ENCODE assay signal across 9 cellular contexts in genomic region chr17:59423137-59423703, GRCh38.
DNase-seq lines count a peak whose midpoint lies in the region; ATAC-seq and TF ChIP-seq lines count a peak whose summit lies in the region.
"Had no signal": no experiment of that assay in that cellular context is flagged by ENCODE, and none has a peak within 500 bp of the region (broad histone marks: within the 10 kb centered on the region; RNA-seq: fewer than 3 reads in every experiment).

No MANE protein-coding gene starts in this region.

- H2AFZ ChIP-seq in osteoblast (ENCODE audit: low read length), result peak overlapping the region; percentile 38

- no peak overlapping the region for H3K27ac ChIP-seq in SJCRH30
- peak overlapping the region; percentile 52 for H3K27ac ChIP-seq in osteoblast (ENCODE audit: low read depth, low read length)
- no peak overlapping the region for H3K27ac ChIP-seq in effector memory CD4-positive, alpha-beta T cell (ENCODE audit: insufficient read depth, low read length, poor library complexity, severe bottlenecking)

- ATAC-seq in HG02763 (IDR thresholded peaks at IDR 0.05; ENCODE audit: unreplicated experiment), result no peak
- ATAC-seq: T-helper 17 cell had no signal

- no peaks in the 10 kb centered on the region for H3K79me2 ChIP-seq in osteoblast (ENCODE audit: insufficient read depth, low read length)

- no peaks in the 10 kb centered on the region for H3K9me3 ChIP-seq in SJCRH30 (replicated peaks)
- H3K9me3 ChIP-seq in osteoblast (ENCODE audit: low read depth, low read length), result no peaks in the 10 kb centered on the region
- no peaks in the 10 kb centered on the region for H3K9me3 ChIP-seq in effector memory CD4-positive, alpha-beta T cell (ENCODE audit: control insufficient read depth, low read length)

- H3K4me3 ChIP-seq in SJCRH30 (no peak overlapping the region), fibroblast of mammary gland (ENCODE audit: control insufficient read depth, low read depth, low read length) (no peak overlapping the region), osteoblast (ENCODE audit: insufficient read depth, low read length) (peak overlapping the region; percentile 8)
- H3K4me3 ChIP-seq in effector memory CD4-positive, alpha-beta T cell (ENCODE audit: insufficient read depth, low read depth, low read length, poor library complexity, severe bottlenecking), result no peak overlapping the region

- DNase-seq in COLO829 (ENCODE audit: low spot score) (peak; percentile 28), SJCRH30 (peak; percentile 6 to 18), fibroblast of mammary gland (ENCODE audit: low read depth) (peak; percentile 96), osteoblast (ENCODE audit: insufficient read length, low spot score, missing footprints) (peak; percentile 90), SKM-1 (lab: John Stamatoyannopoulos, UW; ENCODE audit: unreplicated experiment) (no peak)
- no peak for DNase-seq in effector memory CD4-positive, alpha-beta T cell
- DNase-seq in activated CD4-positive, alpha-beta T cell treated with anti-CD3 and anti-CD28 coated beads for 4 hours, result no peak
- DNase-seq: T-helper 17 cell had no signal

- H3K36me3 ChIP-seq in SJCRH30 (no peaks in the 10 kb centered on the region), osteoblast (ENCODE audit: insufficient read depth, low read length) (no peaks in the 10 kb centered on the region)
- H3K36me3 ChIP-seq in effector memory CD4-positive, alpha-beta T cell (ENCODE audit: control insufficient read depth, insufficient read depth, low read length), result no peaks in the 10 kb centered on the region

- H3K4me1 ChIP-seq in SJCRH30 (no peaks in the 10 kb centered on the region), osteoblast (ENCODE audit: insufficient read depth, low read length) (peaks cover 52% of the 10 kb centered on the region)
- no peaks in the 10 kb centered on the region for H3K4me1 ChIP-seq in effector memory CD4-positive, alpha-beta T cell (ENCODE audit: control insufficient read depth, insufficient read depth, low read length, poor library complexity, severe bottlenecking)

- H3K27me3 ChIP-seq in SJCRH30, result no peaks in the 10 kb centered on the region
- H3K27me3 ChIP-seq in osteoblast (ENCODE audit: insufficient read depth, low read length), result no peaks in the 10 kb centered on the region
- no peaks in the 10 kb centered on the region for H3K27me3 ChIP-seq in effector memory CD4-positive, alpha-beta T cell (replicated peaks; ENCODE audit: control insufficient read depth, insufficient read depth, low read length, poor library complexity, severe bottlenecking)

- H3K4me2 ChIP-seq in osteoblast (ENCODE audit: insufficient read depth, low read length), result peak overlapping the region; percentile 16

- no peaks in the 10 kb centered on the region for H4K20me1 ChIP-seq in osteoblast (ENCODE audit: insufficient read depth, low read length)

- TF ChIP-seq CTCF in fibroblast of mammary gland (conservative IDR thresholded peaks at IDR 0.05; ENCODE audit: control insufficient read depth, insufficient read depth, low read depth, low read length), result no peak
- TF ChIP-seq CTCF in osteoblast (IDR thresholded peaks at IDR 0.05; ENCODE audit: extremely low read depth, low read depth, low read length), result no peak

Comparison
In these comparisons a context has a peak if more than half of its experiments do, and no peak if none do; other contexts are left out.
1. DNase-seq: peak in COLO829 (single experiment), SJCRH30 (2 of 2), fibroblast of mammary gland (single experiment) and osteoblast (single experiment); none in effector memory CD4-positive, alpha-beta T cell (0 of 3), activated CD4-positive, alpha-beta T cell treated with anti-CD3 and anti-CD28 coated beads for 4 hours (0 of 2) and SKM-1 (single experiment).